18 cellular contexts compared by ENCODE assay signal in the genomic region with DNA sequence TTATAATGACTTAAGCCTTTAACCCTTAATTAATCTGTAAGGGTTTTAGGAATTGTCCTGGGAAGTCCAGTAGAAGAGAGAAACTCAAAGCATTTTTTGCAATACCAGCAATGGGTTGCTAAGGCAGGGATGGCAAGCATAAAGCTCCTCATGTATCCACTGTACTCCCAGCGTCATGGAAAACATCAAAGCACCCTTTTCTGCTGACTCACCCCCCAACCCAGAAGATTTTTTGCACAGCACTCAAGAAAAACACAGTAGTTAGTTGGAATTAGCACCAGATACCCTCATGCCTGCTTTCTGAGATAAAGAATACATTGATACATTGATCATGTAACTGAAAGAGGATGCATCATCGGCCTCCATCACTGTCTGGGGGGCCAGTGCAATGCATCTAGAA.
"Had no signal": no experiment of that assay in that cellular context is flagged by ENCODE, and none has a peak within 500 bp of the region (broad histone marks: within the 10 kb centered on the region; RNA-seq: fewer than 3 reads in every experiment).

No MANE protein-coding gene starts in this region.

- DNase-seq: activated CD4-positive, alpha-beta T cell treated with anti-CD3 and anti-CD28 coated beads for 1 hour; activated CD4-positive, alpha-beta T cell treated with anti-CD3 and anti-CD28 coated beads, Interleukin-2, amount 50 U/mL, for 1 hour; activated naive CD4-positive, alpha-beta T cell; activated T-cell treated with anti-CD3 and anti-CD28 coated beads, Interleukin-2, amount 50 U/mL, for 1 hour; cerebellar nuclear complex; cortex of kidney; glutamatergic neuron; immature natural killer cell; kidney glomerular epithelial cell; left lung; naive thymus-derived CD4-positive, alpha-beta T cell; occipital lobe; sigmoid colon; tibial artery had no signal

- ATAC-seq: activated T-helper 17 cell treated with anti-CD3 and anti-CD28 coated beads, Interleukin-2, amount 50 U/mL, for 72 hours; left lung; naive thymus-derived CD4-positive, alpha-beta T cell had no signal

- H3K4me3 ChIP-seq: adrenal gland, hepatocyte, left lung, lung, sigmoid colon, tibial artery had no signal
